20 cellular contexts compared by ENCODE assay signal in genomic region chr9:91825422-91825821, GRCh38.
A peak's percentile ranks its signal among the peaks of the same experiment; 100 is the strongest.
DNase-seq lines count a peak whose midpoint lies in the region; ATAC-seq, FAIRE-seq and TF ChIP-seq lines count a peak whose summit lies in the region.
"Had no signal": no experiment of that assay in that cellular context is flagged by ENCODE, and none has a peak within 500 bp of the region (broad histone marks: within the 10 kb centered on the region; RNA-seq: fewer than 3 reads in every experiment).

No MANE protein-coding gene starts in this region.

- no peaks in the 10 kb centered on the region for H3K79me2 ChIP-seq in HepG2 (ENCODE audit: insufficient read depth, low read length)

- H3K4me3 ChIP-seq in left lung: no peak overlapping the region
- H3K4me3 ChIP-seq in suprapubic skin: no peak overlapping the region
- H3K4me3 ChIP-seq in HepG2 (replicated peaks in 1 of 3; ENCODE audit: insufficient read depth in 1 of 3, low read depth in 2 of 3, low read length in 3 of 3): no peak overlapping the region

- TF ChIP-seq RAD21 in HepG2 (CRISPR knock-in tag; IDR thresholded peaks at IDR 0.05): no peak

- H3K4me1 ChIP-seq in left lung: no peaks in the 10 kb centered on the region
- H3K4me1 ChIP-seq in suprapubic skin: peaks cover 15% of the 10 kb centered on the region
- no peaks in the 10 kb centered on the region for H3K4me1 ChIP-seq in HepG2 (ENCODE audit: insufficient read depth, low read length)

- H3K36me3 ChIP-seq in left lung: no peaks in the 10 kb centered on the region
- H3K36me3 ChIP-seq in suprapubic skin: no peaks in the 10 kb centered on the region
- no peaks in the 10 kb centered on the region for H3K36me3 ChIP-seq in HepG2 (replicated peaks in 1 of 2; ENCODE audit: control insufficient read depth in 1 of 2, insufficient read depth in 2 of 2, low read length in 2 of 2)
- H3K36me3 ChIP-seq: neutrophil, WERI-Rb-1 had no signal

- in situ Hi-C loops in HepG2 (cut with HindIII; ENCODE audit: extremely low pct_ligation_motif_present, low pct_unique_long_range_greater_than_20kb): no loop called here

- H3K9me3 ChIP-seq in left lung: no peaks in the 10 kb centered on the region
- no peaks in the 10 kb centered on the region for H3K9me3 ChIP-seq in suprapubic skin
- no peaks in the 10 kb centered on the region for H3K9me3 ChIP-seq in HepG2 (ENCODE audit: low read length)
- H3K9me3 ChIP-seq: neutrophil had no signal

- intact Hi-C loops in left lung (cut with DNase I) (no loop called here), HepG2 (cut with micrococcal nuclease; ENCODE audit: unreplicated experiment) (no loop called here)

- H3K4me3 Mint-ChIP-seq in chondrocyte (ENCODE audit: unreplicated experiment): no peak overlapping the region
- no peak overlapping the region for H3K4me3 Mint-ChIP-seq in activated naive CD8-positive, alpha-beta T cell treated with anti-CD3 and anti-CD28 coated beads for 36 hours
- H3K4me3 Mint-ChIP-seq: CD8-positive, alpha-beta T cell had no signal

- no peaks in the 10 kb centered on the region for H3K9me3 Mint-ChIP-seq in chondrocyte (ENCODE audit: low read depth)
- H3K9me3 Mint-ChIP-seq in activated naive CD8-positive, alpha-beta T cell treated with anti-CD3 and anti-CD28 coated beads for 36 hours: no peaks in the 10 kb centered on the region
- H3K9me3 Mint-ChIP-seq: CD8-positive, alpha-beta T cell had no signal

- TF ChIP-seq CTCF in chondrocyte (IDR thresholded peaks at IDR 0.05) (no peak), left lung (IDR thresholded peaks at IDR 0.05) (no peak), suprapubic skin (IDR thresholded peaks at IDR 0.05) (no peak), HepG2 (CRISPR knock-in tag; IDR thresholded peaks at IDR 0.05) (no peak)

- peak overlapping the region; percentile 45 for H3K27ac Mint-ChIP-seq in chondrocyte (ENCODE audit: unreplicated experiment)
- no peak overlapping the region for H3K27ac Mint-ChIP-seq in activated naive CD8-positive, alpha-beta T cell treated with anti-CD3 and anti-CD28 coated beads for 36 hours
- H3K27ac Mint-ChIP-seq: CD8-positive, alpha-beta T cell had no signal

- no peak for FAIRE-seq in HepG2 (lab: Jason Lieb, UNC)
- FAIRE-seq: small intestine had no signal

- TF ChIP-seq POLR2A in suprapubic skin (IDR thresholded peaks at IDR 0.05) (no peak), HepG2 (IDR thresholded peaks at IDR 0.05; ENCODE audit: insufficient read depth in 1 of 2, low read depth in 2 of 2, low read length in 2 of 2) (no peak)

- no peak overlapping the region for H3K27ac ChIP-seq in left lung
- peak overlapping the region; percentile 68 for H3K27ac ChIP-seq in suprapubic skin
- H3K27ac ChIP-seq in HepG2 (ENCODE audit: extremely low read length, insufficient read depth, low read length): no peak overlapping the region
- H3K27ac ChIP-seq: 22Rv1, HL-60, neutrophil, WERI-Rb-1 had no signal

- POLR2A ChIA-PET in HepG2 (lab: Yijun Ruan, JAX): no interaction called here

- peaks cover 23% of the 10 kb centered on the region for H3K4me1 Mint-ChIP-seq in chondrocyte (ENCODE audit: low read depth)
- no peaks in the 10 kb centered on the region for H3K4me1 Mint-ChIP-seq in activated naive CD8-positive, alpha-beta T cell treated with anti-CD3 and anti-CD28 coated beads for 36 hours

- H3K9ac ChIP-seq in HepG2 (ENCODE audit: insufficient read depth, low read depth, low read length): no peak overlapping the region

- H3K36me3 Mint-ChIP-seq in chondrocyte (ENCODE audit: low read depth): no peaks in the 10 kb centered on the region
- H3K36me3 Mint-ChIP-seq in activated naive CD8-positive, alpha-beta T cell treated with anti-CD3 and anti-CD28 coated beads for 36 hours: no peaks in the 10 kb centered on the region
- H3K36me3 Mint-ChIP-seq: CD8-positive, alpha-beta T cell had no signal

- H3K4me2 ChIP-seq in HepG2 (ENCODE audit: low read depth, low read length): no peak overlapping the region

- BruUV-seq in HepG2 (replicated peaks; lab: Mats Ljungman, UMichigan): no TSS peak

- DNase-seq in DMS 273 (lab: John Stamatoyannopoulos, UW; ENCODE audit: unreplicated experiment): peak; percentile 33
- DNase-seq in DMS 273 treated with DMSO at 0.1 percent for 48 hours (lab: John Stamatoyannopoulos, UW): no peak
- no peak for DNase-seq in chondrocyte (ENCODE audit: low spot score)
- DNase-seq in left lung: no peak
- DNase-seq in suprapubic skin (ENCODE audit: low spot score in 2 of 2): peak in 1 of 2 donors; percentile 77
- DNase-seq in HepG2 (ENCODE audit: low spot score): no peak
- no peak for DNase-seq in stimulated activated CD4-positive, alpha-beta T cell treated with anti-CD3 and anti-CD28 coated beads, Interleukin-4, amount 100 ng/mL, for 4 hours
- DNase-seq in activated naive CD8-positive, alpha-beta T cell treated with anti-CD3 and anti-CD28 coated beads for 36 hours: no peak
- DNase-seq: activated CD8-positive, alpha-beta memory T cell treated with anti-CD3 and anti-CD28 coated beads for 24 hours; activated gamma-delta T cell treated with Interleukin-2 at 50 U/mL for 16 hours; CD8-positive, alpha-beta T cell; Karpas-422; NCI-H1694 treated with DMSO at 0.1 percent for 48 hours; NCI-H524; OCI-M1; small intestine; WERI-Rb-1 had no signal

- CTCF ChIA-PET in HepG2 (lab: Yijun Ruan, JAX; ENCODE audit: low intra/inter-chr PET ratio, low total read pairs): no interaction called here

- H4K20me1 ChIP-seq in HepG2 (ENCODE audit: insufficient read depth, low read length): no peaks in the 10 kb centered on the region

- TF ChIP-seq EP300 in suprapubic skin (IDR thresholded peaks at IDR 0.05): no peak
- TF ChIP-seq EP300 in HepG2 (IDR thresholded peaks at IDR 0.05; ENCODE audit: low read depth in 2 of 2, low read length in 2 of 2): no peak
- no peak for TF ChIP-seq EP300 in HepG2 (CRISPR knock-in tag; IDR thresholded peaks at IDR 0.05; ENCODE audit: borderline replicate concordance)

- no peaks in the 10 kb centered on the region for H3K27me3 ChIP-seq in left lung
- no peaks in the 10 kb centered on the region for H3K27me3 ChIP-seq in suprapubic skin
- H3K27me3 ChIP-seq in HepG2 (ENCODE audit: control insufficient read depth in 1 of 2, insufficient read depth in 2 of 2, low read length in 2 of 2): peaks cover 0 to 36% of the 10 kb centered on the region in 2 experiments; a peak in 3 of 5 replicates

- WGBS in suprapubic skin: 23% methylated on average over 4 of the region's 4 CpGs
- WGBS in HepG2 (ENCODE audit: low lambda C conversion rate): 61% methylated on average over 4 of the region's 4 CpGs

- no peak overlapping the region for H2AFZ ChIP-seq in HepG2 (ENCODE audit: low read length)

- H3K27me3 Mint-ChIP-seq in chondrocyte (ENCODE audit: low read depth): no peaks in the 10 kb centered on the region
- no peaks in the 10 kb centered on the region for H3K27me3 Mint-ChIP-seq in activated naive CD8-positive, alpha-beta T cell treated with anti-CD3 and anti-CD28 coated beads for 36 hours

- peak; percentile 38 for ATAC-seq in left lung
- no peak for ATAC-seq in HepG2
- ATAC-seq: CD8-positive, alpha-beta T cell had no signal

TF ChIP-seq in HepG2, 621 proteins besides CTCF, POLR2A, EP300 and RAD21 (continues in another document):
- TF ChIP-seq HIVEP1 (CRISPR knock-in tag; IDR thresholded peaks at IDR 0.05) (no peak), PRDM15 (CRISPR knock-in tag; IDR thresholded peaks at IDR 0.05) (no peak), ZNF513 (CRISPR knock-in tag; conservative IDR thresholded peaks at IDR 0.05) (no peak)
